Comparison of ENCODE assay signal across 8 cellular contexts in genomic region chr17:2335726-2336214, GRCh38. TPM values are rescaled to one million over a fixed set of nuclear protein-coding genes. Genes with fewer than 3 reads are reported as not detected.
DNase-seq lines count a peak whose midpoint lies in the region; ATAC-seq and TF ChIP-seq lines count a peak whose summit lies in the region.

No MANE protein-coding gene starts in this region.

- WGBS in sigmoid colon, 2 donors: 1 to 3% methylated on average over 17 of the region's 17 CpGs

- H3K27me3 Mint-ChIP-seq in activated CD4-positive, alpha-beta T cell treated with anti-CD3 and anti-CD28 coated beads for 36 hours: no peaks in the 10 kb centered on the region

- peak overlapping the region; percentile 99 for H3K27ac Mint-ChIP-seq in activated CD4-positive, alpha-beta T cell treated with anti-CD3 and anti-CD28 coated beads for 36 hours

- ATAC-seq in activated CD4-positive, alpha-beta T cell treated with anti-CD3 and anti-CD28 coated beads for 36 hours: no peak
- ATAC-seq in left cardiac atrium: no peak
- ATAC-seq in GM18517 (IDR thresholded peaks at IDR 0.05; ENCODE audit: unreplicated experiment): no peak
- no peak for ATAC-seq in esophagus mucosa

- intact Hi-C loops in activated CD4-positive, alpha-beta T cell treated with anti-CD3 and anti-CD28 coated beads for 36 hours (cut with DNase I, micrococcal nuclease): loop anchor here (1.0 to 5.0 kb wide), 14 partner anchors 17 to 1302 kb away; partner anchors contain the start of genes MNT (in 2 of the 2), SMG6 (in 2 of the 2), SRR (in 2 of the 2) and CLUH (in 1 of the 2)
- intact Hi-C loops in left cardiac atrium (cut with DNase I) (no loop called here), sigmoid colon (cut with DNase I) (loop anchor here (2.0 to 10.0 kb wide), 2 partner anchors 33 to 79 kb away; partner anchors contain the start of genes SMG6 and SRR)

- H3K4me1 Mint-ChIP-seq in activated CD4-positive, alpha-beta T cell treated with anti-CD3 and anti-CD28 coated beads for 36 hours: peaks cover 17% of the 10 kb centered on the region

- DNase-seq in activated CD4-positive, alpha-beta T cell treated with anti-CD3 and anti-CD28 coated beads for 36 hours: no peak
- no peak for DNase-seq in activated CD4-positive, alpha-beta T cell treated with anti-CD3 and anti-CD28 coated beads for 1 hour
- DNase-seq in WERI-Rb-1: no peak
- DNase-seq in left cardiac atrium: peak; percentile 33
- peak; percentile 56 for DNase-seq in sigmoid colon
- DNase-seq in NCI-H524 treated with DMSO at 0.1 percent for 48 hours (lab: John Stamatoyannopoulos, UW): no peak

- peaks cover 0 to 33% (median 20%) of the 10 kb centered on the region in 4 donors for H3K4me1 ChIP-seq in sigmoid colon

- no peak overlapping the region for H3K4me3 Mint-ChIP-seq in activated CD4-positive, alpha-beta T cell treated with anti-CD3 and anti-CD28 coated beads for 36 hours

- H3K27me3 ChIP-seq in WERI-Rb-1 (ENCODE audit: insufficient read depth, low read depth, severe bottlenecking) (no peaks in the 10 kb centered on the region), sigmoid colon (no peaks in the 10 kb centered on the region)

- no peak for TF ChIP-seq POLR2A in sigmoid colon (IDR thresholded peaks at IDR 0.05)

- TF ChIP-seq CTCF in WERI-Rb-1 (IDR thresholded peaks at IDR 0.05; ENCODE audit: low read depth, low read length) (no peak), sigmoid colon (IDR thresholded peaks at IDR 0.05) (no peak)

- H3K9me3 Mint-ChIP-seq in activated CD4-positive, alpha-beta T cell treated with anti-CD3 and anti-CD28 coated beads for 36 hours (ENCODE audit: low read depth): no peaks in the 10 kb centered on the region

- H3K4me3 ChIP-seq in WERI-Rb-1 (ENCODE audit: low read depth, low read length) (peak overlapping the region; percentile 76), sigmoid colon (peak overlapping the region; percentile 66 to 100 (median 96))

- H3K9me3 ChIP-seq in WERI-Rb-1 (ENCODE audit: severe bottlenecking): no peaks in the 10 kb centered on the region
- H3K9me3 ChIP-seq in sigmoid colon: no peaks in the 10 kb centered on the region

- TF ChIP-seq EP300 in sigmoid colon (IDR thresholded peaks at IDR 0.05): no peak

- CTCF ChIA-PET in activated CD4-positive, alpha-beta T cell treated with anti-CD3 and anti-CD28 coated beads for 36 hours (lab: Charles Lee): interaction anchor here (0.8 to 2.9 kb wide), 6 partner anchors 16 to 91 kb away, joined by 3 to 9 read pairs (median 4); no protein-coding TSS in a partner anchor

- no peaks in the 10 kb centered on the region for H3K36me3 Mint-ChIP-seq in activated CD4-positive, alpha-beta T cell treated with anti-CD3 and anti-CD28 coated beads for 36 hours (ENCODE audit: low read depth)

- peaks cover 56% of the 10 kb centered on the region for H3K36me3 ChIP-seq in WERI-Rb-1
- H3K36me3 ChIP-seq in sigmoid colon: peaks cover 18 to 46% (median 38%) of the 10 kb centered on the region in 4 donors

- H3K27ac ChIP-seq in WERI-Rb-1 (peak overlapping the region; percentile 83), sigmoid colon (peak overlapping the region; percentile 89 to 97 (median 93))

- POLR2A ChIA-PET in activated CD4-positive, alpha-beta T cell treated with anti-CD3 and anti-CD28 coated beads for 36 hours (lab: Charles Lee): interaction anchor here (0.6 to 3.2 kb wide), 6 partner anchors 14 to 126 kb away, joined by 3 to 16 read pairs (median 4); partner anchors contain the start of genes SMG6 and SRR

RNA-seq across cellular contexts. Expression of gene TSR1, which starts 0.5 kb away (rescaled TPM):
- 10 to 100 TPM; 59.3 to 77.0 TPM for total RNA-seq in activated CD4-positive, alpha-beta T cell treated with anti-CD3 and anti-CD28 coated beads for 36 hours
- total RNA-seq in left cardiac atrium (10 to 100 TPM; 15.9 to 25.3 TPM), sigmoid colon (10 to 100 TPM; 21.9 to 56.3 (median 38.0) TPM), esophagus mucosa (24.5 TPM)
- polyA plus RNA-seq in sigmoid colon: 10 to 100 TPM in 1 of 3 donors, 1 to 10 TPM in 2; 6.7 to 16.6 (median 9.0) TPM

RNA-seq across cellular contexts. Expression of gene SGSM2, which starts 1.5 kb away (rescaled TPM):
- total RNA-seq in activated CD4-positive, alpha-beta T cell treated with anti-CD3 and anti-CD28 coated beads for 36 hours: 10 to 100 TPM; 21.4 to 28.0 TPM
- total RNA-seq in left cardiac atrium (10 to 100 TPM; 30.7 to 35.5 TPM), sigmoid colon (10 to 100 TPM; 25.5 to 79.8 (median 54.9) TPM), esophagus mucosa (28.1 TPM)
- polyA plus RNA-seq in sigmoid colon: 10 to 100 TPM in 2 of 3 donors, 1 to 10 TPM in 1; 6.2 to 43.9 (median 12.0) TPM

RNA-seq across cellular contexts. Expression of gene SRR, which starts 32.0 kb away (rescaled TPM):
- total RNA-seq in activated CD4-positive, alpha-beta T cell treated with anti-CD3 and anti-CD28 coated beads for 36 hours: 10 to 100 TPM; 15.4 to 18.3 TPM
- total RNA-seq in left cardiac atrium (10 to 100 TPM in 1 of 2 donors, 1 to 10 TPM in 1; 8.7 to 14.5 TPM), sigmoid colon (10 to 100 TPM in 3 of 4 donors, 1 to 10 TPM in 1; 10.0 to 27.8 (median 13.9) TPM), esophagus mucosa (7.5 TPM)
- polyA plus RNA-seq in sigmoid colon: 1 to 10 TPM; 2.4 to 8.7 (median 5.3) TPM

RNA-seq across cellular contexts. Expression of gene SMG6, which starts 32.2 kb away (rescaled TPM):
- total RNA-seq in activated CD4-positive, alpha-beta T cell treated with anti-CD3 and anti-CD28 coated beads for 36 hours: 10 to 100 TPM; 28.5 to 31.4 TPM
- total RNA-seq in left cardiac atrium (10 to 100 TPM; 22.3 to 23.0 TPM), sigmoid colon (10 to 100 TPM; 21.4 to 38.8 (median 25.7) TPM), esophagus mucosa (19.5 TPM)
- polyA plus RNA-seq in sigmoid colon: 10 to 100 TPM; 11.1 to 23.9 (median 20.4) TPM

Comparison
In these comparisons a context has a peak if more than half of its experiments do, and no peak if none do; other contexts are left out.
1. DNase-seq: peak in left cardiac atrium (single experiment) and sigmoid colon (single experiment); none in activated CD4-positive, alpha-beta T cell treated with anti-CD3 and anti-CD28 coated beads for 36 hours (single experiment), activated CD4-positive, alpha-beta T cell treated with anti-CD3 and anti-CD28 coated beads for 1 hour (single experiment), WERI-Rb-1 (single experiment) and NCI-H524 treated with DMSO at 0.1 percent for 48 hours (single experiment).
2. intact Hi-C loops: an anchor here in activated CD4-positive, alpha-beta T cell treated with anti-CD3 and anti-CD28 coated beads for 36 hours (1.0 to 5.0 kb wide) and sigmoid colon (2.0 to 10.0 kb wide); none called in left cardiac atrium.